ENCODE assay signal across 8 cellular contexts in genomic region chr3:29280675-29281264, GRCh38. TPM values are rescaled to one million over a fixed set of nuclear protein-coding genes. Genes with fewer than 3 reads are reported as not detected.
DNase-seq lines count a peak whose midpoint lies in the region; ATAC-seq and TF ChIP-seq lines count a peak whose summit lies in the region.

TSS of gene RBMS3 (plus strand) at chr3:29281071.

- no peaks in the 10 kb centered on the region for H3K36me3 ChIP-seq in HAP-1 (replicated peaks)
- H3K36me3 ChIP-seq in osteoblast (ENCODE audit: insufficient read depth, low read length), result no peaks in the 10 kb centered on the region

- peak within 1 kb of the TSS; percentile 98 for H3K27ac ChIP-seq in osteoblast (ENCODE audit: low read depth, low read length)

- H3K27me3 Mint-ChIP-seq in activated CD8-positive, alpha-beta memory T cell treated with anti-CD3 and anti-CD28 coated beads, Interleukin-2, amount 10 ng/mL, durations not matched to agents 7 days and 5 days, result peaks cover 21% of the 10 kb centered on the region

- CTCF ChIA-PET in activated CD8-positive, alpha-beta memory T cell treated with anti-CD3 and anti-CD28 coated beads, Interleukin-2, amount 10 ng/mL, durations not matched to agents 7 days and 5 days (lab: Charles Lee), result no interaction called here

- H3K79me2 ChIP-seq in osteoblast (ENCODE audit: insufficient read depth, low read length), result peaks cover 46% of the 10 kb centered on the region

- H3K27me3 ChIP-seq in HAP-1 (ENCODE audit: low read depth) (no peaks in the 10 kb centered on the region), osteoblast (ENCODE audit: insufficient read depth, low read length) (no peaks in the 10 kb centered on the region)

- H3K36me3 Mint-ChIP-seq in activated CD8-positive, alpha-beta memory T cell treated with anti-CD3 and anti-CD28 coated beads, Interleukin-2, amount 10 ng/mL, durations not matched to agents 7 days and 5 days, result no peaks in the 10 kb centered on the region

- peak within 1 kb of the TSS; percentile 95 for H2AFZ ChIP-seq in osteoblast (ENCODE audit: low read length)

- H3K4me1 ChIP-seq in HAP-1 (peaks cover 45% of the 10 kb centered on the region), osteoblast (ENCODE audit: insufficient read depth, low read length) (peaks cover 23% of the 10 kb centered on the region)

- H3K4me3 Mint-ChIP-seq in activated CD8-positive, alpha-beta memory T cell treated with anti-CD3 and anti-CD28 coated beads, Interleukin-2, amount 10 ng/mL, durations not matched to agents 7 days and 5 days, result peak within 1 kb of the TSS; percentile 64

- H3K27ac Mint-ChIP-seq in activated CD8-positive, alpha-beta memory T cell treated with anti-CD3 and anti-CD28 coated beads, Interleukin-2, amount 10 ng/mL, durations not matched to agents 7 days and 5 days, result peak within 1 kb of the TSS; percentile 41

- ATAC-seq in activated CD8-positive, alpha-beta memory T cell treated with anti-CD3 and anti-CD28 coated beads, Interleukin-2, amount 10 ng/mL, durations not matched to agents 7 days and 5 days, result peak; percentile 39
- ATAC-seq in left cardiac atrium (peak; percentile 92 to 95), HG02840 (IDR thresholded peaks at IDR 0.05; ENCODE audit: low FRiP score, unreplicated experiment) (no peak)

- no peak for DNase-seq in activated CD8-positive, alpha-beta memory T cell treated with anti-CD3 and anti-CD28 coated beads, Interleukin-2, amount 10 ng/mL, durations not matched to agents 7 days and 5 days
- DNase-seq in activated CD8-positive, alpha-beta memory T cell treated with anti-CD3 and anti-CD28 coated beads, Interleukin-2, amount 50 U/mL, for 4 hours, result no peak
- peak; percentile 92 for DNase-seq in HAP-1 (ENCODE audit: low spot score in 2 of 2)
- DNase-seq in NCI-H226, result peak; percentile 94
- DNase-seq in anterior cingulate cortex (lab: John Stamatoyannopoulos, UW), result peak in 51 of 58 donors; percentile 3 to 71 (median 44)
- peak; percentile 89 for DNase-seq in left cardiac atrium
- peak; percentile 54 for DNase-seq in osteoblast (ENCODE audit: insufficient read length, low spot score, missing footprints)

- peak within 1 kb of the TSS; percentile 74 for H3K4me2 ChIP-seq in osteoblast (ENCODE audit: insufficient read depth, low read length)

- intact Hi-C loops in left cardiac atrium (cut with DNase I), result loop anchor here in 1 of 2 donors (5.0 to 10.0 kb wide), 4 partner anchors 52 to 482 kb away; no protein-coding TSS in a partner anchor

- no peaks in the 10 kb centered on the region for H3K9me3 Mint-ChIP-seq in activated CD8-positive, alpha-beta memory T cell treated with anti-CD3 and anti-CD28 coated beads, Interleukin-2, amount 10 ng/mL, durations not matched to agents 7 days and 5 days (ENCODE audit: low read depth)

- in situ Hi-C loops in HAP-1 (cut with MboI; ENCODE audit: low sequenced_read_pairs), result no loop called here

- peaks cover 27% of the 10 kb centered on the region for H3K4me1 Mint-ChIP-seq in activated CD8-positive, alpha-beta memory T cell treated with anti-CD3 and anti-CD28 coated beads, Interleukin-2, amount 10 ng/mL, durations not matched to agents 7 days and 5 days

- H3K9me3 ChIP-seq in HAP-1 (no peaks in the 10 kb centered on the region), osteoblast (ENCODE audit: low read depth, low read length) (no peaks in the 10 kb centered on the region)

- no peaks in the 10 kb centered on the region for H4K20me1 ChIP-seq in osteoblast (ENCODE audit: insufficient read depth, low read length)

- peak within 1 kb of the TSS; percentile 41 for H3K4me3 ChIP-seq in HAP-1
- H3K4me3 ChIP-seq in osteoblast (ENCODE audit: insufficient read depth, low read length), result peak within 1 kb of the TSS; percentile 93

- TF ChIP-seq CTCF in osteoblast (IDR thresholded peaks at IDR 0.05; ENCODE audit: extremely low read depth, low read depth, low read length), result peak; percentile 59

RNA-seq across cellular contexts. Expression of gene RBMS3, which starts in this region (rescaled TPM):
- 1 to 10 TPM in 1 of 2 experiments, under 1 TPM in 1; 0.15 to 3.0 TPM for total RNA-seq in activated CD8-positive, alpha-beta memory T cell treated with anti-CD3 and anti-CD28 coated beads, Interleukin-2, amount 10 ng/mL, durations not matched to agents 7 days and 5 days
- total RNA-seq in left cardiac atrium (10 to 100 TPM; 40.7 to 53.2 TPM), osteoblast (80.4 and 81.1 TPM in 2 replicates)

Comparison
In these comparisons a context has a peak if more than half of its experiments do, and no peak if none do; other contexts are left out.
1. RNA of gene RBMS3 (total RNA-seq): 80.4 to 81.1 TPM in osteoblast and 40.7 to 53.2 TPM in left cardiac atrium; 0.15 to 3.0 TPM in activated CD8-positive, alpha-beta memory T cell treated with anti-CD3 and anti-CD28 coated beads, Interleukin-2, amount 10 ng/mL, durations not matched to agents 7 days and 5 days; every median in the first group is over 10 times any median in the second.
2. DNase-seq: peak in HAP-1 (2 of 2), NCI-H226 (single experiment), anterior cingulate cortex (51 of 58), left cardiac atrium (single experiment) and osteoblast (single experiment); none in activated CD8-positive, alpha-beta memory T cell treated with anti-CD3 and anti-CD28 coated beads, Interleukin-2, amount 10 ng/mL, durations not matched to agents 7 days and 5 days (single experiment) and activated CD8-positive, alpha-beta memory T cell treated with anti-CD3 and anti-CD28 coated beads, Interleukin-2, amount 50 U/mL, for 4 hours (single experiment).